ENCODE assay signal across 2 cellular contexts in the genomic region with DNA sequence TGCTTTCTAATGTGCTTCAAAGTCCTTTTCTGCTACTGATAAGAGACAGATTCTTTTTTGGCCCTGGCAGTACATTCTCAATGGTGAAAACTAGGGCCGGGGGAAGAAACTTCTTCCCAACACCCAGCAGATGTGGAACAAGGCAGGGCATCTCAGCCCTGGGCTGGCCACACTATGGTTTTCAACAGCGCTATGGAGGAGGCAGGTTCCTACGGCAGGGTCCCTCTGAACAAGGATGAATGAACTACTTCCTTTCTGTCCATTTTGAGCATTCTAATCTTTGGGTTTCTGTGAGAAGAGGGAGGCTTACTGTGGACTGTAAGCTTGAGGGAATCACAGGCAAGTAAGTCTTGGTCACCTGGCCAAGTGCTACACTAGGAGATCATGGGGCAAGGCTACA.
TF ChIP-seq lines count a peak whose summit lies in the region.

No MANE protein-coding gene starts in this region.

TF ChIP-seq in IMR-90, 13 proteins besides CTCF, POLR2A, EP300 and RAD21:
- TF ChIP-seq MXI1 (IDR thresholded peaks at IDR 0.05; ENCODE audit: borderline replicate concordance, low read depth, low read length) (no peak), RFX5 (IDR thresholded peaks at IDR 0.05; ENCODE audit: low read depth, low read length) (no peak), RCOR1 (IDR thresholded peaks at IDR 0.05; ENCODE audit: insufficient replicate concordance, low read length) (no peak), SMC3 (IDR thresholded peaks at IDR 0.05; ENCODE audit: low read depth, low read length) (no peak), CEBPB (IDR thresholded peaks at IDR 0.05; ENCODE audit: low read depth, low read length) (no peak), NFE2L2 (IDR thresholded peaks at IDR 0.05; ENCODE audit: low read depth, low read length) (no peak), MAFK (IDR thresholded peaks at IDR 0.05; ENCODE audit: low read depth, low read length) (no peak), MAZ (IDR thresholded peaks at IDR 0.05; ENCODE audit: borderline replicate concordance, low read depth, low read length) (no peak), CHD1 (IDR thresholded peaks at IDR 0.05; ENCODE audit: low read depth, low read length) (no peak), FOS (IDR thresholded peaks at IDR 0.05; ENCODE audit: low read depth, low read length) (no peak), BHLHE40 (IDR thresholded peaks at IDR 0.05; ENCODE audit: low read depth, low read length) (no peak)
- TF ChIP-seq, protein P1, sequence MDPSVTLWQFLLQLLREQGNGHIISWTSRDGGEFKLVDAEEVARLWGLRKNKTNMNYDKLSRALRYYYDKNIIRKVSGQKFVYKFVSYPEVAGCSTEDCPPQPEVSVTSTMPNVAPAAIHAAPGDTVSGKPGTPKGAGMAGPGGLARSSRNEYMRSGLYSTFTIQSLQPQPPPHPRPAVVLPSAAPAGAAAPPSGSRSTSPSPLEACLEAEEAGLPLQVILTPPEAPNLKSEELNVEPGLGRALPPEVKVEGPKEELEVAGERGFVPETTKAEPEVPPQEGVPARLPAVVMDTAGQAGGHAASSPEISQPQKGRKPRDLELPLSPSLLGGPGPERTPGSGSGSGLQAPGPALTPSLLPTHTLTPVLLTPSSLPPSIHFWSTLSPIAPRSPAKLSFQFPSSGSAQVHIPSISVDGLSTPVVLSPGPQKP (IDR thresholded peaks at IDR 0.05; ENCODE audit: borderline replicate concordance, low read depth, low read length) = no peak
- TF ChIP-seq, protein P2, sequence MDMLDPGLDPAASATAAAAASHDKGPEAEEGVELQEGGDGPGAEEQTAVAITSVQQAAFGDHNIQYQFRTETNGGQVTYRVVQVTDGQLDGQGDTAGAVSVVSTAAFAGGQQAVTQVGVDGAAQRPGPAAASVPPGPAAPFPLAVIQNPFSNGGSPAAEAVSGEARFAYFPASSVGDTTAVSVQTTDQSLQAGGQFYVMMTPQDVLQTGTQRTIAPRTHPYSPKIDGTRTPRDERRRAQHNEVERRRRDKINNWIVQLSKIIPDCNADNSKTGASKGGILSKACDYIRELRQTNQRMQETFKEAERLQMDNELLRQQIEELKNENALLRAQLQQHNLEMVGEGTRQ (IDR thresholded peaks at IDR 0.05; ENCODE audit: low read depth, low read length) = no peak

TF ChIP-seq in K562, 482 proteins besides CTCF, POLR2A, EP300 and RAD21:
- TF ChIP-seq ZSCAN29 (IDR thresholded peaks at IDR 0.05) = no peak
- no peak for TF ChIP-seq XRCC4 (IDR thresholded peaks at IDR 0.05; ENCODE audit: extremely low read depth, insufficient read depth, insufficient read length)
- no peak for TF ChIP-seq ZNF561 (CRISPR knock-in tag; conservative IDR thresholded peaks at IDR 0.05)
- TF ChIP-seq, protein P3, sequence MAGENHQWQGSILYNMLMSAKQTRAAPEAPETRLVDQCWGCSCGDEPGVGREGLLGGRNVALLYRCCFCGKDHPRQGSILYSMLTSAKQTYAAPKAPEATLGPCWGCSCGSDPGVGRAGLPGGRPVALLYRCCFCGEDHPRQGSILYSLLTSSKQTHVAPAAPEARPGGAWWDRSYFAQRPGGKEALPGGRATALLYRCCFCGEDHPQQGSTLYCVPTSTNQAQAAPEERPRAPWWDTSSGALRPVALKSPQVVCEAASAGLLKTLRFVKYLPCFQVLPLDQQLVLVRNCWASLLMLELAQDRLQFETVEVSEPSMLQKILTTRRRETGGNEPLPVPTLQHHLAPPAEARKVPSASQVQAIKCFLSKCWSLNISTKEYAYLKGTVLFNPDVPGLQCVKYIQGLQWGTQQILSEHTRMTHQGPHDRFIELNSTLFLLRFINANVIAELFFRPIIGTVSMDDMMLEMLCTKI (IDR thresholded peaks at IDR 0.05; ENCODE audit: partially characterized antibody) = no peak
- TF ChIP-seq CHD4 (IDR thresholded peaks at IDR 0.05; ENCODE audit: insufficient read depth, insufficient replicate concordance, low read depth, low read length, poor library complexity, severe bottlenecking) = no peak
- no peak for TF ChIP-seq TEAD2 (tag; IDR thresholded peaks at IDR 0.05)
- no peak for TF ChIP-seq C11orf30 (IDR thresholded peaks at IDR 0.05; ENCODE audit: low read depth)
- no peak for TF ChIP-seq NCOA2 (IDR thresholded peaks at IDR 0.05; ENCODE audit: partially characterized antibody in 2 of 2)
- no peak for TF ChIP-seq HDAC8 (tag; IDR thresholded peaks at IDR 0.05)
- TF ChIP-seq ETV6 (IDR thresholded peaks at IDR 0.05; ENCODE audit: borderline replicate concordance in 1 of 2, low read depth in 2 of 2, low read length in 1 of 2) = no peak
- TF ChIP-seq ETV6 (CRISPR knock-in tag; IDR thresholded peaks at IDR 0.05; ENCODE audit: borderline replicate concordance) = no peak
- TF ChIP-seq MCM5 (IDR thresholded peaks at IDR 0.05; ENCODE audit: low read depth) = no peak
